Comparison of ENCODE assay signal across 8 cellular contexts in the genomic region with DNA sequence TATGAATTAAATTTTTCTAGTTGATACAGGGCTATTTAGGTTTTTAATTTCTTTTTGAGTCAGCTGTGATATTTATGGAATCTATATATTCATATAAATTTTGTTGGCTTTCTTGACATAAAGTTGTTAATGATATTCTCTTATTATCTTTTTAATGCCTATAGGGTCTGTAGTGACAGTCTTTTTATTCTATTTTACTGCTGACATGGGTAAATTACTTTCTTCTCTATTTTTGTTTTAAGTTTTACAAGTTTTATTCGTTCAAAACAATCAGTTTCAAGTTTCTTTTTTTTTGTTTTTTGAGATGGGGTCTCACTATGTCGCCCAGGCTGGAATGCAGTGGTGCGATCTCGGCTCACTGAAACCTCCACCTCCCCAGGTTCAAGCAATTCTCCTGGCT.
"Had no signal": no experiment of that assay in that cellular context is flagged by ENCODE, and none has a peak within 500 bp of the region (broad histone marks: within the 10 kb centered on the region; RNA-seq: fewer than 3 reads in every experiment).

No MANE protein-coding gene starts in this region.

- H3K4me2 ChIP-seq: KMS-11 had no signal

- H3K27ac ChIP-seq: HL-60, KMS-11 had no signal

- DNase-seq: Karpas-422, Kasumi-1, KBM-7, KG1 had no signal

- H3K27me3 Mint-ChIP-seq: IgD-negative memory B cell had no signal

- H3K4me1 Mint-ChIP-seq: IgD-negative memory B cell had no signal

- H3K27ac Mint-ChIP-seq: IgD-negative memory B cell had no signal

- FAIRE-seq: HTR-8/SVneo had no signal

- H3K4me3 Mint-ChIP-seq: IgD-negative memory B cell had no signal

- H3K9ac ChIP-seq: KMS-11 had no signal
